In the genomic region with DNA sequence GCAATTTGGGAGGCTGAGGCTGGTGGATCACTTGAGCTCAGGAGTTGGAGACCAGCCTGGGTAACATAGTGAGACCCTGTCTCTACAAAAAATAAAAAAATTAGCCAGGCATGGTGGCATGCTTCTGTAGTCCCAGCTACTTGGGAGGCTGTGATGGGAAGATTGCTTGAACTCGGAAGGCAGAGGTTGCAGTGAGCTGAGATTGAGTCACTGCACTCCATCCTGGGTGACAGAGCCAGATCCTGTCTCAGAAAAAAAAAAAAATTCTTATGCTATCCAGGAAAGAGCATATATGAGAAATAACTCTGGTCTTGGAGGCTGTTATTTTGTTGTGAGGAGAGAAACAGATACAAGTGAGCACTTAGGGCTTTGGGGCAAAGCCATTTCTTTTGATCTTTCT, we compare ENCODE assay signal across 15 cellular contexts. TPM values are rescaled to one million over a fixed set of nuclear protein-coding genes. Genes with fewer than 3 reads are reported as not detected.
"Had no signal": no experiment of that assay in that cellular context is flagged by ENCODE, and none has a peak within 500 bp of the region (broad histone marks: within the 10 kb centered on the region; RNA-seq: fewer than 3 reads in every experiment).

No MANE protein-coding gene starts in this region.

RNA-seq across cellular contexts. Expression of a gene that starts 42.3 kb away (rescaled TPM):
- total RNA-seq: dermis microvascular lymphatic vessel endothelial cell, esophagus squamous epithelium, heart right ventricle, left ventricle myocardium superior, lower lobe of right lung, mesenteric fat pad, myocyte, ovary, psoas muscle, right cardiac atrium, sigmoid colon, spleen, urinary bladder had no signal
- polyA plus RNA-seq: heart right ventricle; naive thymus-derived CD8-positive, alpha-beta T cell; neural cell; ovary; psoas muscle; right cardiac atrium; sigmoid colon; spleen; urinary bladder had no signal
